In genomic region chr22:46043339-46043738, GRCh38 we compare ENCODE assay signal across 9 cellular contexts.
A peak's percentile ranks its signal among the peaks of the same experiment; 100 is the strongest.
DNase-seq lines count a peak whose midpoint lies in the region; ATAC-seq and TF ChIP-seq lines count a peak whose summit lies in the region.
"Had no signal": no experiment of that assay in that cellular context is flagged by ENCODE, and none has a peak within 500 bp of the region (broad histone marks: within the 10 kb centered on the region; RNA-seq: fewer than 3 reads in every experiment).

No MANE protein-coding gene starts in this region.

- no peaks in the 10 kb centered on the region for H3K4me1 Mint-ChIP-seq in activated T-helper 1 cell treated with anti-CD3 and anti-CD28 coated beads, Interleukin-12 subunit alpha, Interleukin-12 subunit beta, Interleukin-2, Interleukin-4 antibody, amounts not matched to agents 30 ng/mL and 10 ng/mL and 1 ng/mL, durations not matched to agents 14 hours and 24 hours and 36 hours (ENCODE audit: low read depth)

- no peaks in the 10 kb centered on the region for H3K9me2 ChIP-seq in SK-N-SH

- intact Hi-C loops in activated T-helper 1 cell treated with anti-CD3 and anti-CD28 coated beads, Interleukin-12 subunit alpha, Interleukin-12 subunit beta, Interleukin-2, Interleukin-4 antibody, amounts not matched to agents 30 ng/mL and 10 ng/mL and 1 ng/mL, durations not matched to agents 14 hours and 24 hours and 36 hours (cut with micrococcal nuclease), result no loop called here

- POLR2A ChIA-PET in SK-N-SH (lab: Yijun Ruan, JAX), result no interaction called here

- no peaks in the 10 kb centered on the region for H4K20me1 ChIP-seq in SK-N-SH (ENCODE audit: insufficient read depth)

- no peak overlapping the region; the same call in 1 of the 2 replicates for H2AFZ ChIP-seq in SK-N-SH (ENCODE audit: low read depth)

- no peak for TF ChIP-seq EP300 in SK-N-SH (IDR thresholded peaks at IDR 0.05; ENCODE audit: borderline replicate concordance in 1 of 2, low read depth in 1 of 2, low read length in 1 of 2)

- H3K36me3 Mint-ChIP-seq in activated T-helper 1 cell treated with anti-CD3 and anti-CD28 coated beads, Interleukin-12 subunit alpha, Interleukin-12 subunit beta, Interleukin-2, Interleukin-4 antibody, amounts not matched to agents 30 ng/mL and 10 ng/mL and 1 ng/mL, durations not matched to agents 14 hours and 24 hours and 36 hours (ENCODE audit: low read depth), result no peaks in the 10 kb centered on the region

- ATAC-seq in HG03432 (IDR thresholded peaks at IDR 0.05; ENCODE audit: unreplicated experiment), result no peak

- TF ChIP-seq RAD21 in SK-N-SH (IDR thresholded peaks at IDR 0.05; ENCODE audit: low read length), result no peak

- no peak for DNase-seq in HFF-Myc (ENCODE audit: extremely low read depth, low read depth)
- DNase-seq in activated T-helper 1 cell treated with anti-CD3 and anti-CD28 coated beads, Interleukin-12 subunit alpha, Interleukin-12 subunit beta, Interleukin-2, Interleukin-4 antibody, amounts not matched to agents 30 ng/mL and 10 ng/mL and 1 ng/mL, durations not matched to agents 14 hours and 24 hours and 36 hours (ENCODE audit: low spot score), result no peak
- no peak for DNase-seq in right atrium auricular region (ENCODE audit: low spot score)
- no peak for DNase-seq in SK-N-SH
- DNase-seq in ureter (ENCODE audit: low spot score), result no peak
- no peak for DNase-seq in NCI-H128 (lab: John Stamatoyannopoulos, UW; ENCODE audit: unreplicated experiment)

- CTCF ChIA-PET in SK-N-SH (lab: Yijun Ruan, JAX), result interaction anchor here (1.0 to 2.9 kb wide), 6 partner anchors 9 to 48 kb away, joined by 3 to 14 read pairs (median 4); no protein-coding TSS in a partner anchor

- H3K9me3 ChIP-seq in right atrium auricular region, result no peaks in the 10 kb centered on the region
- H3K9me3 ChIP-seq in skeletal muscle tissue (ENCODE audit: control insufficient read depth in 3 of 3, low read length in 3 of 3), result no peaks in the 10 kb centered on the region
- no peaks in the 10 kb centered on the region for H3K9me3 ChIP-seq in SK-N-SH

- TF ChIP-seq CTCF in HFF-Myc (IDR thresholded peaks at IDR 0.05; ENCODE audit: low read depth, low read length, missing control alignments) (no peak), right atrium auricular region (IDR thresholded peaks at IDR 0.05) (no peak), SK-N-SH (IDR thresholded peaks at IDR 0.05) (no peak)

- H3K4me3 ChIP-seq in HFF-Myc (replicated peaks; ENCODE audit: low read depth, low read length), result peak overlapping the region; percentile 52
- H3K4me3 ChIP-seq in right atrium auricular region, result peak overlapping the region; percentile 43 to 63
- peak overlapping the region; percentile 62 to 86 (median 75) for H3K4me3 ChIP-seq in skeletal muscle tissue (ENCODE audit: low read length in 3 of 3)
- H3K4me3 ChIP-seq in SK-N-SH (ENCODE audit: low read depth in 2 of 2, low read length in 1 of 2), result no peak overlapping the region

- 90% methylated on average over 4 of the region's 7 CpGs for WGBS in SK-N-SH (ENCODE audit: low lambda C conversion rate)

- H3K36me3 ChIP-seq in right atrium auricular region (no peaks in the 10 kb centered on the region), skeletal muscle tissue (ENCODE audit: control insufficient read depth in 3 of 3, insufficient read depth in 3 of 3, low read length in 3 of 3) (peaks cover 0 to 3% (median 2%) of the 10 kb centered on the region in 3 donors), SK-N-SH (replicated peaks in 1 of 2; ENCODE audit: control insufficient read depth in 1 of 2, insufficient read depth in 2 of 2, low read length in 1 of 2) (no peaks in the 10 kb centered on the region)

- H3K9ac ChIP-seq in skeletal muscle tissue (ENCODE audit: low read depth in 1 of 3, low read length in 3 of 3), result peak overlapping the region; percentile 94 to 97 (median 95)
- H3K9ac ChIP-seq in SK-N-SH, result no peak overlapping the region

- peak overlapping the region; percentile 79 for H3K4me3 Mint-ChIP-seq in activated T-helper 1 cell treated with anti-CD3 and anti-CD28 coated beads, Interleukin-12 subunit alpha, Interleukin-12 subunit beta, Interleukin-2, Interleukin-4 antibody, amounts not matched to agents 30 ng/mL and 10 ng/mL and 1 ng/mL, durations not matched to agents 14 hours and 24 hours and 36 hours

- H3K27me3 ChIP-seq in right atrium auricular region, result no peaks in the 10 kb centered on the region
- no peaks in the 10 kb centered on the region for H3K27me3 ChIP-seq in skeletal muscle tissue (ENCODE audit: control insufficient read depth in 3 of 3, insufficient read depth in 3 of 3, low read length in 3 of 3)
- H3K27me3 ChIP-seq in SK-N-SH (ENCODE audit: insufficient read depth), result no peaks in the 10 kb centered on the region

- H3K4me1 ChIP-seq in right atrium auricular region, result peaks cover 0 to 56% of the 10 kb centered on the region in 2 donors
- H3K4me1 ChIP-seq in skeletal muscle tissue (ENCODE audit: control insufficient read depth in 3 of 3, insufficient read depth in 3 of 3, low read length in 3 of 3), result peaks cover 67 to 75% (median 68%) of the 10 kb centered on the region in 3 donors
- peaks cover 0 to 30% of the 10 kb centered on the region in 2 experiments; a peak in 3 of 4 replicates for H3K4me1 ChIP-seq in SK-N-SH (ENCODE audit: control insufficient read depth in 1 of 2, insufficient read depth in 2 of 2, low read depth in 1 of 2, low read length in 1 of 2)

- H3K27me3 Mint-ChIP-seq in activated T-helper 1 cell treated with anti-CD3 and anti-CD28 coated beads, Interleukin-12 subunit alpha, Interleukin-12 subunit beta, Interleukin-2, Interleukin-4 antibody, amounts not matched to agents 30 ng/mL and 10 ng/mL and 1 ng/mL, durations not matched to agents 14 hours and 24 hours and 36 hours (ENCODE audit: insufficient read depth), result peaks cover 6% of the 10 kb centered on the region

- no peaks in the 10 kb centered on the region for H3K79me2 ChIP-seq in SK-N-SH (ENCODE audit: insufficient read depth)

- H3K27ac ChIP-seq in right atrium auricular region (peak overlapping the region; percentile 93 to 95), skeletal muscle tissue (ENCODE audit: low read depth, low read length) (peak overlapping the region; percentile 90), SK-N-SH (ENCODE audit: low read depth in 2 of 2, low read length in 1 of 2) (no peak overlapping the region)
- H3K27ac ChIP-seq: HL-60 had no signal

- no peak overlapping the region for H3K27ac Mint-ChIP-seq in activated T-helper 1 cell treated with anti-CD3 and anti-CD28 coated beads, Interleukin-12 subunit alpha, Interleukin-12 subunit beta, Interleukin-2, Interleukin-4 antibody, amounts not matched to agents 30 ng/mL and 10 ng/mL and 1 ng/mL, durations not matched to agents 14 hours and 24 hours and 36 hours

- no peak overlapping the region for H3K4me2 ChIP-seq in SK-N-SH

- no peaks in the 10 kb centered on the region for H3K9me3 Mint-ChIP-seq in activated T-helper 1 cell treated with anti-CD3 and anti-CD28 coated beads, Interleukin-12 subunit alpha, Interleukin-12 subunit beta, Interleukin-2, Interleukin-4 antibody, amounts not matched to agents 30 ng/mL and 10 ng/mL and 1 ng/mL, durations not matched to agents 14 hours and 24 hours and 36 hours

- H3F3A ChIP-seq in SK-N-SH (replicated peaks; ENCODE audit: insufficient read depth), result peaks cover 9% of the 10 kb centered on the region

TF ChIP-seq in SK-N-SH, 30 proteins besides CTCF, POLR2A, EP300 and RAD21 (continues in another document):
- TF ChIP-seq GABPA (IDR thresholded peaks at IDR 0.05; ENCODE audit: low read depth) (no peak), RCOR1 (IDR thresholded peaks at IDR 0.05; ENCODE audit: low read length) (no peak), RXRA (IDR thresholded peaks at IDR 0.05; ENCODE audit: borderline replicate concordance, low read depth) (no peak), FOSL2 (IDR thresholded peaks at IDR 0.05; ENCODE audit: borderline replicate concordance, low read depth) (no peak), ELF1 (IDR thresholded peaks at IDR 0.05) (no peak), JUND (IDR thresholded peaks at IDR 0.05) (no peak), SIN3A (IDR thresholded peaks at IDR 0.05; ENCODE audit: borderline replicate concordance, low read depth, low read length) (no peak), GATA2 (CRISPR knock-in tag; IDR thresholded peaks at IDR 0.05) (no peak), FOXJ3 (CRISPR knock-in tag; IDR thresholded peaks at IDR 0.05) (no peak), POLR2AphosphoS5 (IDR thresholded peaks at IDR 0.05; ENCODE audit: low read depth, low read length) (no peak), NFIC (IDR thresholded peaks at IDR 0.05; ENCODE audit: borderline replicate concordance) (no peak), EZH2phosphoT487 (IDR thresholded peaks at IDR 0.05; ENCODE audit: borderline replicate concordance, low read depth) (no peak), FOXM1 (IDR thresholded peaks at IDR 0.05; ENCODE audit: low read depth) (no peak), PBX3 (IDR thresholded peaks at IDR 0.05) (no peak), SMC3 (IDR thresholded peaks at IDR 0.05; ENCODE audit: low read depth, low read length) (no peak), TCF12 (IDR thresholded peaks at IDR 0.05) (no peak), TEAD4 (IDR thresholded peaks at IDR 0.05; ENCODE audit: borderline replicate concordance, insufficient read depth) (no peak)
- TF ChIP-seq, protein P1, sequence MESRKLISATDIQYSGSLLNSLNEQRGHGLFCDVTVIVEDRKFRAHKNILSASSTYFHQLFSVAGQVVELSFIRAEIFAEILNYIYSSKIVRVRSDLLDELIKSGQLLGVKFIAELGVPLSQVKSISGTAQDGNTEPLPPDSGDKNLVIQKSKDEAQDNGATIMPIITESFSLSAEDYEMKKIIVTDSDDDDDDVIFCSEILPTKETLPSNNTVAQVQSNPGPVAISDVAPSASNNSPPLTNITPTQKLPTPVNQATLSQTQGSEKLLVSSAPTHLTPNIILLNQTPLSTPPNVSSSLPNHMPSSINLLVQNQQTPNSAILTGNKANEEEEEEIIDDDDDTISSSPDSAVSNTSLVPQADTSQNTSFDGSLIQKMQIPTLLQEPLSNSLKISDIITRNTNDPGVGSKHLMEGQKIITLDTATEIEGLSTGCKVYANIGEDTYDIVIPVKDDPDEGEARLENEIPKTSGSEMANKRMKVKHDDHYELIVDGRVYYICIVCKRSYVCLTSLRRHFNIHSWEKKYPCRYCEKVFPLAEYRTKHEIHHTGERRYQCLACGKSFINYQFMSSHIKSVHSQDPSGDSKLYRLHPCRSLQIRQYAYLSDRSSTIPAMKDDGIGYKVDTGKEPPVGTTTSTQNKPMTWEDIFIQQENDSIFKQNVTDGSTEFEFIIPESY (IDR thresholded peaks at IDR 0.05; ENCODE audit: borderline replicate concordance, low read depth), result no peak

Comparison
In these comparisons a context has a peak if more than half of its experiments do, and no peak if none do; other contexts are left out.
1. H3K4me3 ChIP-seq: peak in HFF-Myc (single experiment), right atrium auricular region (2 of 2) and skeletal muscle tissue (3 of 3); none in SK-N-SH (0 of 2).
2. H3K27ac ChIP-seq: peak in right atrium auricular region (2 of 2) and skeletal muscle tissue (single experiment); none in SK-N-SH (0 of 2).